In genomic region chr16:68072038-68072695, GRCh38 we compare ENCODE assay signal across 12 cellular contexts. TPM values are rescaled to one million over a fixed set of nuclear protein-coding genes. Genes with fewer than 3 reads are reported as not detected.
DNase-seq lines count a peak whose midpoint lies in the region; ATAC-seq and TF ChIP-seq lines count a peak whose summit lies in the region.
"Had no signal": no experiment of that assay in that cellular context is flagged by ENCODE, and none has a peak within 500 bp of the region (broad histone marks: within the 10 kb centered on the region; RNA-seq: fewer than 3 reads in every experiment).

No MANE protein-coding gene starts in this region.

- peak overlapping the region; percentile 64 for H3K4me2 ChIP-seq in OCI-LY7 (ENCODE audit: low read length)
- peak overlapping the region; percentile 9 for H3K4me2 ChIP-seq in osteoblast (ENCODE audit: insufficient read depth, low read length)
- H3K4me2 ChIP-seq: PC-9 had no signal

- ATAC-seq in esophagus mucosa (peak; percentile 89), GM19455 (IDR thresholded peaks at IDR 0.05; ENCODE audit: unreplicated experiment) (no peak)

- POLR2A ChIA-PET in CD8-positive, alpha-beta memory T cell (lab: Charles Lee): interaction anchor here (0.5 to 3.3 kb wide), 4 partner anchors 8 to 64 kb away, joined by 3 to 18 read pairs (median 7); partner anchors contain the start of gene NFATC3
- POLR2A ChIA-PET in OCI-LY7 (lab: Charles Lee): interaction anchor here (0.6 to 2.7 kb wide), 3 partner anchors 13 to 1024 kb away, joined by 3 to 21 read pairs (median 3); partner anchors contain the start of gene NFATC3

- H3K27ac ChIP-seq in CD8-positive, alpha-beta memory T cell (ENCODE audit: low read depth, low read length): no peak overlapping the region
- H3K27ac ChIP-seq in OCI-LY7 (ENCODE audit: low read depth, low read length, poor library complexity, severe bottlenecking) (peak overlapping the region; percentile 88), osteoblast (ENCODE audit: low read depth, low read length) (no peak overlapping the region), caudate nucleus (ENCODE audit: low read depth, low read length) (no peak overlapping the region)
- H3K27ac ChIP-seq: pancreas, PC-9 had no signal

- H2AFZ ChIP-seq in OCI-LY7 (ENCODE audit: low read length) (no peak overlapping the region), osteoblast (ENCODE audit: low read length) (no peak overlapping the region)
- H2AFZ ChIP-seq: PC-9 had no signal

- intact Hi-C loops in OCI-LY7 (cut with micrococcal nuclease; ENCODE audit: unreplicated experiment): no loop called here

- peaks cover 83 to 89% (median 87%) of the 10 kb centered on the region in 3 donors for H3K4me1 Mint-ChIP-seq in CD8-positive, alpha-beta memory T cell

- H3K27me3 Mint-ChIP-seq in CD8-positive, alpha-beta memory T cell: no peaks in the 10 kb centered on the region
- H3K27me3 Mint-ChIP-seq: stimulated activated naive CD8-positive, alpha-beta T cell treated with anti-CD3 and anti-CD28 coated beads, Interleukin-15, Interleukin-2, amounts not matched to agents 100 ng/mL and 50 ng/mL, for 24 hours had no signal

- H3K9me3 ChIP-seq in CD8-positive, alpha-beta memory T cell (ENCODE audit: low read length): no peaks in the 10 kb centered on the region
- H3K9me3 ChIP-seq in OCI-LY7 (ENCODE audit: low read length) (no peaks in the 10 kb centered on the region), osteoblast (ENCODE audit: low read depth, low read length) (no peaks in the 10 kb centered on the region)
- H3K9me3 ChIP-seq: pancreas had no signal

- no peaks in the 10 kb centered on the region for H3K9me2 ChIP-seq in OCI-LY7 (ENCODE audit: insufficient read depth, low read length)

- no peak for TF ChIP-seq CTCF in OCI-LY7 (conservative IDR thresholded peaks at IDR 0.05; ENCODE audit: low read length)
- no peak for TF ChIP-seq CTCF in osteoblast (IDR thresholded peaks at IDR 0.05; ENCODE audit: extremely low read depth, low read depth, low read length)

- no peaks in the 10 kb centered on the region for H3K79me2 ChIP-seq in OCI-LY7 (ENCODE audit: insufficient read depth, low read depth, low read length)
- no peaks in the 10 kb centered on the region for H3K79me2 ChIP-seq in osteoblast (ENCODE audit: insufficient read depth, low read length)

- H3K4me1 ChIP-seq in CD8-positive, alpha-beta memory T cell (ENCODE audit: insufficient read depth, low read length): peaks cover 76% of the 10 kb centered on the region
- H3K4me1 ChIP-seq in OCI-LY7 (ENCODE audit: insufficient read depth, low read length, poor library complexity, severe bottlenecking) (peaks cover 73% of the 10 kb centered on the region), osteoblast (ENCODE audit: insufficient read depth, low read length) (peaks cover 11% of the 10 kb centered on the region)

- H3K4me3 ChIP-seq in CD8-positive, alpha-beta memory T cell (ENCODE audit: low read length): peak overlapping the region; percentile 7
- H3K4me3 ChIP-seq in OCI-LY7 (ENCODE audit: low read depth, low read length, poor library complexity, severe bottlenecking) (no peak overlapping the region), osteoblast (ENCODE audit: insufficient read depth, low read length) (no peak overlapping the region)
- H3K4me3 ChIP-seq: pancreas, PC-9 had no signal

- H3K4me3 Mint-ChIP-seq in CD8-positive, alpha-beta memory T cell: peak overlapping the region in 3 of 7 donors; percentile 35 to 85 (median 62)

- no peaks in the 10 kb centered on the region for H3K36me3 ChIP-seq in CD8-positive, alpha-beta memory T cell (ENCODE audit: insufficient read depth, low read length)
- H3K36me3 ChIP-seq in OCI-LY7 (ENCODE audit: insufficient read depth, low read length): peaks cover 60% of the 10 kb centered on the region
- H3K36me3 ChIP-seq in osteoblast (ENCODE audit: insufficient read depth, low read length): peaks cover 41% of the 10 kb centered on the region

- CTCF ChIA-PET in CD8-positive, alpha-beta memory T cell (lab: Charles Lee): interaction anchor here (0.7 to 9.3 kb wide), 6 partner anchors 13 to 257 kb away, joined by 3 to 111 read pairs (median 8); partner anchors contain the start of gene NFATC3
- CTCF ChIA-PET in OCI-LY7 (lab: Charles Lee; ENCODE audit: unreplicated experiment): interaction anchor here (4.0 kb wide), 1 partner anchor 13 kb away, joined by 34 read pairs; the partner anchor contains the start of gene NFATC3

- peak overlapping the region in 4 of 8 donors; percentile 7 to 92 (median 70) for H3K27ac Mint-ChIP-seq in CD8-positive, alpha-beta memory T cell

- peaks cover 3 to 29% (median 4%) of the 10 kb centered on the region in 3 donors for H3K36me3 Mint-ChIP-seq in CD8-positive, alpha-beta memory T cell

- H3K27me3 ChIP-seq in CD8-positive, alpha-beta memory T cell (ENCODE audit: insufficient read depth, low read length, poor library complexity, severe bottlenecking): no peaks in the 10 kb centered on the region
- H3K27me3 ChIP-seq in osteoblast (ENCODE audit: insufficient read depth, low read length): no peaks in the 10 kb centered on the region
- H3K27me3 ChIP-seq: pancreas had no signal

- BruUV-seq in OCI-LY7 (replicated peaks; lab: Mats Ljungman, UMichigan): no TSS peak

- no peak for DNase-seq in CD8-positive, alpha-beta memory T cell
- no peak for DNase-seq in OCI-LY7 (ENCODE audit: low spot score)
- DNase-seq in osteoblast (ENCODE audit: insufficient read length, low spot score, missing footprints): peak; percentile 81
- no peak for DNase-seq in medulla oblongata (ENCODE audit: extremely low spot score)
- no peak for DNase-seq in caudate nucleus (lab: John Stamatoyannopoulos, UW)
- no peak for DNase-seq in stimulated activated naive CD4-positive, alpha-beta T cell treated with Interleukin-2 at 50 U/mL for 16 hours (lab: John Stamatoyannopoulos, UW)

- H4K20me1 ChIP-seq in OCI-LY7 (ENCODE audit: insufficient read depth, low read length) (no peaks in the 10 kb centered on the region), osteoblast (ENCODE audit: insufficient read depth, low read length) (no peaks in the 10 kb centered on the region)

- no peaks in the 10 kb centered on the region for H3K9me3 Mint-ChIP-seq in CD8-positive, alpha-beta memory T cell
- H3K9me3 Mint-ChIP-seq: stimulated activated naive CD8-positive, alpha-beta T cell treated with anti-CD3 and anti-CD28 coated beads, Interleukin-15, Interleukin-2, amounts not matched to agents 100 ng/mL and 50 ng/mL, for 24 hours had no signal

RNA-seq across cellular contexts. Expression of gene NFATC3, which starts 13.0 kb away (rescaled TPM):
- total RNA-seq in CD8-positive, alpha-beta memory T cell: 10 to 100 TPM; 91.1 to 95.9 TPM
- polyA plus RNA-seq in CD8-positive, alpha-beta memory T cell: 120 TPM
- total RNA-seq in OCI-LY7 (2014; rRNA removed; shearing (Covaris generic)): 60.9 and 73.4 TPM in 2 replicates
- total RNA-seq in OCI-LY7 (2022): 76.0 and 91.7 TPM in 2 replicates
- 17.6 TPM for total RNA-seq in esophagus mucosa
- total RNA-seq in osteoblast: 36.2 and 43.9 TPM in 2 replicates

RNA-seq across cellular contexts. Expression of gene DUS2, which starts 49.1 kb away (rescaled TPM):
- 10 to 100 TPM; 31.3 to 32.2 TPM for total RNA-seq in CD8-positive, alpha-beta memory T cell
- polyA plus RNA-seq in CD8-positive, alpha-beta memory T cell: 15.3 TPM
- 19.9 and 20.7 TPM in 2 replicates for total RNA-seq in OCI-LY7 (2014; rRNA removed; shearing (Covaris generic))
- total RNA-seq in OCI-LY7 (2022) (32.4 and 34.7 TPM in 2 replicates), esophagus mucosa (17.4 TPM), osteoblast (8.7 and 8.8 TPM in 2 replicates)

RNA-seq across cellular contexts. Expression of gene DDX28, which starts 49.1 kb away (rescaled TPM):
- total RNA-seq in CD8-positive, alpha-beta memory T cell: 10 to 100 TPM; 28.3 to 29.2 TPM
- polyA plus RNA-seq in CD8-positive, alpha-beta memory T cell: 31.5 TPM
- 27.9 and 31.4 TPM in 2 replicates for total RNA-seq in OCI-LY7 (2014; rRNA removed; shearing (Covaris generic))
- total RNA-seq in OCI-LY7 (2022) (16.9 and 18.1 TPM in 2 replicates), esophagus mucosa (12.1 TPM), osteoblast (10.5 and 12.4 TPM in 2 replicates)

RNA-seq across cellular contexts. Expression of gene DPEP2NB, which starts 56.5 kb away (rescaled TPM):
- total RNA-seq in CD8-positive, alpha-beta memory T cell: not detected
- polyA plus RNA-seq in CD8-positive, alpha-beta memory T cell: not detected
- total RNA-seq in OCI-LY7 (2014; rRNA removed; shearing (Covaris generic)): 0.72 TPM in 1 of 2 replicates, not detected in the other
- total RNA-seq in OCI-LY7 (2022) (not detected in 2 replicates), esophagus mucosa (not detected), osteoblast (not detected in 2 replicates)
- total RNA-seq: fibroblast of lung, pancreas, PC-9 had no signal
- polyA plus RNA-seq: fibroblast of lung, pancreas had no signal
